ENCODE assay signal across 1 cellular context in the genomic region with DNA sequence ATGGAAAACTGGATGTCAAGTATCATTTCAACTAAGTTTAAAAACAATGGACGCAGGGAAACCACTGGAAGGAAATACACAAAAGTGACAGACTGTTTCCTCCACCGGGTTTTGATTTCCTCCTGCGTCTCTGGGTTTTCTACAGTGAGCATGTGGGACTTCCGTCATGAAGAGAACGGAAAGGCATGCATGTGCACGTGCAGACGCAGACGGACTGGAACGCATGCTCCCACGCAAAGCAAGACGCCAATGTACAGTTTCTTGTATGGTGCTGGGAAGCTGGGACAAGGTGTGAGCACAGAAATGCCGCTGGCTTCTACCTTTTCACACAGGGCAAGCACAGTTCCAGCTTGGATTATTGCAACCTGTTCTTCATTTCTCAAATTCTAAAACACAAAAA.
A peak's percentile ranks its signal among the peaks of the same experiment; 100 is the strongest.
TF ChIP-seq lines count a peak whose summit lies in the region.

No MANE protein-coding gene starts in this region.

TF ChIP-seq in K562, 482 proteins besides CTCF, POLR2A, EP300 and RAD21:
- peak; percentile 56 for TF ChIP-seq BHLHE40 (IDR thresholded peaks at IDR 0.05; ENCODE audit: low read length)
- TF ChIP-seq BRD9 (IDR thresholded peaks at IDR 0.05; ENCODE audit: low read depth, partially characterized antibody) = no peak
- no peak for TF ChIP-seq NFXL1 (CRISPR knock-in tag; IDR thresholded peaks at IDR 0.05)
- TF ChIP-seq CHAMP1 (IDR thresholded peaks at IDR 0.05) = no peak
- no peak for TF ChIP-seq SP1 (CRISPR knock-in tag; IDR thresholded peaks at IDR 0.05)
TF ChIP-seq in K562: peak in this region for 1.
